In the genomic region with DNA sequence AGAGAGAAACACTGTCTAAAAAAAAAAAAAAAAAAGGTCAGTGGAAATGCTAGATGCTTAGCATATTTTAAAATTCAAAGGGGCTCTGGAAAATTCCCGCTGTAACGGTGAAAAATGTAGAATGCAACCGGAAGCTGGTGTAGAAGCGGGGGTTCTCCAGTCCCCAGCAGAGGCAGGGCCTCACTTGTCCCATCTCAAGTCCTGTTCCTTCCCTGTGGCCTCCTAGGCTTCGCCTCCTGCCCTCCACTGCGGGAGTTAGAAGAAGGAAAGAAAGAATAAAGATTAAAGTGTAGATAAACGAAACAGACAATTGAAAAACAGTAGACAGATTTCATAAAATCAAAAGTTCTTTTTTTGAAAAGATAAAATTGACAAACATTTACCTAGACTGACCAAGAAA, we compare ENCODE assay signal across 9 cellular contexts. TPM values are rescaled to one million over a fixed set of nuclear protein-coding genes. Genes with fewer than 3 reads are reported as not detected.
DNase-seq lines count a peak whose midpoint lies in the region; ATAC-seq and TF ChIP-seq lines count a peak whose summit lies in the region.
"Had no signal": no experiment of that assay in that cellular context is flagged by ENCODE, and none has a peak within 500 bp of the region (broad histone marks: within the 10 kb centered on the region; RNA-seq: fewer than 3 reads in every experiment).

No MANE protein-coding gene starts in this region.

- H3K4me3 ChIP-seq in heart right ventricle (peak overlapping the region in 7 of 10 donors; percentile 17 to 57 (median 41)), mesenchymal stem cell (ENCODE audit: insufficient read depth in 1 of 2, low read depth in 1 of 2, low read length in 2 of 2) (peak overlapping the region in 1 of 2 experiments; percentile 79), thymus (ENCODE audit: low read length) (peak overlapping the region; percentile 33), mesendoderm (ENCODE audit: low read length) (no peak overlapping the region)
- H3K4me3 ChIP-seq: GM12878 had no signal

- H3K9ac ChIP-seq in mesenchymal stem cell (ENCODE audit: low read length) (peak overlapping the region; percentile 55), mesendoderm (ENCODE audit: low read length) (no peak overlapping the region)

- H3K9me3 ChIP-seq in heart right ventricle, result no peaks in the 10 kb centered on the region
- H3K9me3 ChIP-seq in mesenchymal stem cell (ENCODE audit: control insufficient read depth, low read length), result peaks cover 4% of the 10 kb centered on the region
- H3K9me3 ChIP-seq in thymus (ENCODE audit: control insufficient read depth), result no peaks in the 10 kb centered on the region

- ATAC-seq in heart right ventricle, result no peak
- ATAC-seq in Right ventricle myocardium superior (ENCODE audit: poor library complexity), result no peak
- ATAC-seq in activated naive CD4-positive, alpha-beta T cell treated with anti-CD3 and anti-CD28 coated beads, Interleukin-2, amount 50 U/mL, for 72 hours, result peak; percentile 29 to 47

- WGBS in heart right ventricle, 2 donors, result 38 to 40% methylated on average over 7 of the region's 7 CpGs
- WGBS in mesenchymal stem cell, result 84% methylated on average over 4 of the region's 7 CpGs
- WGBS in thymus, result 39% methylated on average over 7 of the region's 7 CpGs
- WGBS in mesendoderm (ENCODE audit: extremely low coverage, insufficient coverage, low lambda C conversion rate), result no CpG with 5 or more reads among the region's 7 CpGs

- DNase-seq in heart right ventricle (no peak), Right ventricle myocardium superior (no peak), mesenchymal stem cell (no peak), NCI-H345 (lab: John Stamatoyannopoulos, UW) (no peak), mesendoderm (no peak), SKM-1 (lab: John Stamatoyannopoulos, UW; ENCODE audit: unreplicated experiment) (no peak)
- no peak for DNase-seq in activated naive CD4-positive, alpha-beta T cell treated with anti-CD3 and anti-CD28 coated beads, Interleukin-2, amount 50 U/mL, for 72 hours (ENCODE audit: low spot score in 2 of 2)

- peaks cover 0 to 14% (median 0%) of the 10 kb centered on the region in 7 donors for H3K27me3 ChIP-seq in heart right ventricle
- H3K27me3 ChIP-seq in mesenchymal stem cell (ENCODE audit: control insufficient read depth in 1 of 2, insufficient read depth in 1 of 2, low read length in 2 of 2), result peaks cover 14 to 18% of the 10 kb centered on the region in 2 experiments
- H3K27me3 ChIP-seq in thymus (ENCODE audit: control insufficient read depth, insufficient read depth), result peaks cover 15% of the 10 kb centered on the region
- peaks cover 2% of the 10 kb centered on the region for H3K27me3 ChIP-seq in mesendoderm (ENCODE audit: insufficient read depth, low read length, poor library complexity)

- intact Hi-C loops in heart right ventricle (cut with DNase I), result loop anchor here in 3 of 10 donors (1.0 to 10.0 kb wide), 3 partner anchors 14 to 129 kb away; partner anchors contain the start of gene ZNF287 (in 1 of the 3)
- intact Hi-C loops in Right ventricle myocardium superior (cut with DNase I), result no loop called here

- peaks cover 0 to 8% of the 10 kb centered on the region in 2 donors for H3K36me3 Mint-ChIP-seq in activated naive CD4-positive, alpha-beta T cell treated with anti-CD3 and anti-CD28 coated beads, Interleukin-2, amount 50 U/mL, for 72 hours

- H3K27ac Mint-ChIP-seq in activated naive CD4-positive, alpha-beta T cell treated with anti-CD3 and anti-CD28 coated beads, Interleukin-2, amount 50 U/mL, for 72 hours, result peak overlapping the region in 1 of 2 donors; percentile 86

- H4K91ac ChIP-seq in mesenchymal stem cell (ENCODE audit: low read length), result no peak overlapping the region

- no peak overlapping the region for H2AFZ ChIP-seq in mesenchymal stem cell (ENCODE audit: low read depth, low read length)

- H2BK120ac ChIP-seq in mesenchymal stem cell (ENCODE audit: low read depth, low read length) (no peak overlapping the region), mesendoderm (ENCODE audit: low read depth, low read length) (no peak overlapping the region)

- no peak overlapping the region for H3K14ac ChIP-seq in mesenchymal stem cell (ENCODE audit: low read length in 2 of 2)

- H3K4ac ChIP-seq in mesenchymal stem cell (ENCODE audit: low read depth in 1 of 2, low read length in 2 of 2), result no peak overlapping the region
- no peak overlapping the region for H3K4ac ChIP-seq in mesendoderm (ENCODE audit: low read depth, low read length)

- H3K18ac ChIP-seq in mesenchymal stem cell (ENCODE audit: low read depth in 1 of 2, low read length in 2 of 2), result no peak overlapping the region
- no peak overlapping the region for H3K18ac ChIP-seq in mesendoderm (ENCODE audit: low read length)

- H2BK12ac ChIP-seq in mesenchymal stem cell (ENCODE audit: low read length in 2 of 2), result no peak overlapping the region

- no peak overlapping the region for H4K5ac ChIP-seq in mesendoderm (ENCODE audit: low read length)

- no peaks in the 10 kb centered on the region for H3K9me3 Mint-ChIP-seq in activated naive CD4-positive, alpha-beta T cell treated with anti-CD3 and anti-CD28 coated beads, Interleukin-2, amount 50 U/mL, for 72 hours

- H3K4me1 ChIP-seq in heart right ventricle (peaks cover 0 to 20% (median 11%) of the 10 kb centered on the region in 9 donors), mesenchymal stem cell (ENCODE audit: control insufficient read depth, insufficient read depth, low read depth, low read length) (no peaks in the 10 kb centered on the region), thymus (ENCODE audit: control insufficient read depth, insufficient read depth, low read length) (peaks cover 3% of the 10 kb centered on the region), mesendoderm (ENCODE audit: control insufficient read depth, low read depth, low read length) (no peaks in the 10 kb centered on the region)

- H2BK5ac ChIP-seq in mesenchymal stem cell (ENCODE audit: low read depth, low read length, poor library complexity, severe bottlenecking) (no peak overlapping the region), mesendoderm (ENCODE audit: low read length) (no peak overlapping the region)

- no peak overlapping the region for H2AK5ac ChIP-seq in mesenchymal stem cell (ENCODE audit: low read length, severe bottlenecking)
- H2AK5ac ChIP-seq in mesendoderm (ENCODE audit: low read length), result no peak overlapping the region

- H3K56ac ChIP-seq in mesendoderm (ENCODE audit: low read length), result no peak overlapping the region

- TF ChIP-seq CTCF in heart right ventricle (IDR thresholded peaks at IDR 0.05), result no peak

- H2BK15ac ChIP-seq in mesenchymal stem cell (ENCODE audit: low read depth, poor library complexity, severe bottlenecking) (no peak overlapping the region), mesendoderm (replicated peaks; ENCODE audit: low read depth) (no peak overlapping the region)

- no peak overlapping the region for H4K8ac ChIP-seq in mesenchymal stem cell (ENCODE audit: low read length)
- H4K8ac ChIP-seq in mesendoderm (ENCODE audit: low read depth, low read length), result no peak overlapping the region

- H3K4me2 ChIP-seq in mesenchymal stem cell (ENCODE audit: low read length, poor library complexity, severe bottlenecking) (no peak overlapping the region), mesendoderm (ENCODE audit: low read length) (no peak overlapping the region)

- no peaks in the 10 kb centered on the region for H3K79me1 ChIP-seq in mesenchymal stem cell (replicated peaks; ENCODE audit: low read length, poor library complexity, severe bottlenecking)
- no peaks in the 10 kb centered on the region for H3K79me1 ChIP-seq in mesendoderm (ENCODE audit: low read length)

- H3K36me3 ChIP-seq in heart right ventricle (no peaks in the 10 kb centered on the region), mesenchymal stem cell (ENCODE audit: control insufficient read depth in 1 of 2, insufficient read depth in 2 of 2, low read depth in 1 of 2, low read length in 2 of 2) (no peaks in the 10 kb centered on the region), thymus (ENCODE audit: control insufficient read depth, insufficient read depth) (no peaks in the 10 kb centered on the region), mesendoderm (ENCODE audit: control insufficient read depth, insufficient read depth, low read length) (no peaks in the 10 kb centered on the region)

- no peaks in the 10 kb centered on the region for H3K79me2 ChIP-seq in mesendoderm (ENCODE audit: control insufficient read depth, insufficient read depth, low read length)

- H3K23ac ChIP-seq in mesenchymal stem cell (ENCODE audit: low read length in 2 of 2) (no peak overlapping the region), mesendoderm (ENCODE audit: low read length) (no peak overlapping the region)

- H3K27ac ChIP-seq in heart right ventricle (peak overlapping the region in 3 of 10 donors; percentile 19 to 63 (median 33)), mesenchymal stem cell (ENCODE audit: low read length, poor library complexity, severe bottlenecking) (no peak overlapping the region), thymus (ENCODE audit: low read depth) (no peak overlapping the region), mesendoderm (ENCODE audit: low read depth, low read length) (no peak overlapping the region)

RNA-seq across cellular contexts. Expression of gene ZNF287, which starts 14.8 kb away (rescaled TPM):
- 10 to 100 TPM in 9 of 10 donors, 1 to 10 TPM in 1; 7.8 to 14.6 (median 11.4) TPM for total RNA-seq in heart right ventricle
- polyA plus RNA-seq in heart right ventricle, result 10 to 100 TPM in 1 of 2 donors, 1 to 10 TPM in 1; 4.0 to 32.0 TPM
- 8.1 TPM for total RNA-seq in Right ventricle myocardium superior
- total RNA-seq in activated naive CD4-positive, alpha-beta T cell treated with anti-CD3 and anti-CD28 coated beads, Interleukin-2, amount 50 U/mL, for 72 hours, result 1 to 10 TPM; 4.1 to 5.0 TPM
- polyA plus RNA-seq in mesenchymal stem cell (2013, experiment 1 of 2), result 7.0 TPM
- polyA plus RNA-seq in mesenchymal stem cell (2013, experiment 2 of 2), result 9.5 TPM
- 7.6 TPM for polyA plus RNA-seq in thymus
- polyA plus RNA-seq in mesendoderm (2013, experiment 1 of 2), result 3.5 TPM
- polyA plus RNA-seq in mesendoderm (2013, experiment 2 of 2), result 2.3 TPM

Comparison
In these comparisons a context has a peak if more than half of its experiments do, and no peak if none do; other contexts are left out.
1. ATAC-seq: peak in activated naive CD4-positive, alpha-beta T cell treated with anti-CD3 and anti-CD28 coated beads, Interleukin-2, amount 50 U/mL, for 72 hours (2 of 2); none in heart right ventricle (0 of 8) and Right ventricle myocardium superior (single experiment).